ENCODE assay signal across 8 cellular contexts in genomic region chr20:63735859-63736718, GRCh38. TPM values are rescaled to one million over a fixed set of nuclear protein-coding genes. Genes with fewer than 3 reads are reported as not detected.
DNase-seq lines count a peak whose midpoint lies in the region; ATAC-seq and TF ChIP-seq lines count a peak whose summit lies in the region.

A gene with protein sequence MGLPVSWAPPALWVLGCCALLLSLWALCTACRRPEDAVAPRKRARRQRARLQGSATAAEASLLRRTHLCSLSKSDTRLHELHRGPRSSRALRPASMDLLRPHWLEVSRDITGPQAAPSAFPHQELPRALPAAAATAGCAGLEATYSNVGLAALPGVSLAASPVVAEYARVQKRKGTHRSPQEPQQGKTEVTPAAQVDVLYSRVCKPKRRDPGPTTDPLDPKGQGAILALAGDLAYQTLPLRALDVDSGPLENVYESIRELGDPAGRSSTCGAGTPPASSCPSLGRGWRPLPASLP (plus strand): TSS chr20:63736664. CDS start chr20:63737550, 886 bp downstream.

- DNase-seq in SK-N-DZ (ENCODE audit: low spot score) (peak; percentile 20), putamen (ENCODE audit: low spot score) (no peak), NCI-H510A treated with DMSO at 0.1 percent for 48 hours (lab: John Stamatoyannopoulos, UW) (no peak)
- peak; percentile 84 for DNase-seq in activated naive CD8-positive, alpha-beta T cell treated with anti-CD3 and anti-CD28 coated beads, Interleukin-2, amount 10 ng/mL, durations not matched to agents 7 days and 5 days
- peak; percentile 71 to 93 (median 88) for DNase-seq in naive thymus-derived CD8-positive, alpha-beta T cell

- H3K27me3 Mint-ChIP-seq in activated naive CD8-positive, alpha-beta T cell treated with anti-CD3 and anti-CD28 coated beads, Interleukin-2, amount 10 ng/mL, durations not matched to agents 7 days and 5 days, result no peaks in the 10 kb centered on the region
- H3K27me3 Mint-ChIP-seq in naive thymus-derived CD8-positive, alpha-beta T cell, result no peaks in the 10 kb centered on the region

- peaks cover 14% of the 10 kb centered on the region for H3K4me1 Mint-ChIP-seq in activated naive CD8-positive, alpha-beta T cell treated with anti-CD3 and anti-CD28 coated beads, Interleukin-2, amount 10 ng/mL, durations not matched to agents 7 days and 5 days
- peaks cover 17 to 30% (median 29%) of the 10 kb centered on the region in 4 donors for H3K4me1 Mint-ChIP-seq in naive thymus-derived CD8-positive, alpha-beta T cell

- peak; percentile 53 for ATAC-seq in activated naive CD8-positive, alpha-beta T cell treated with anti-CD3 and anti-CD28 coated beads, Interleukin-2, amount 10 ng/mL, durations not matched to agents 7 days and 5 days (ENCODE audit: low read depth)
- ATAC-seq in naive thymus-derived CD8-positive, alpha-beta T cell, result peak; percentile 67 to 79
- ATAC-seq in GM21737 (IDR thresholded peaks at IDR 0.05; ENCODE audit: unreplicated experiment) (no peak), HG02870 (IDR thresholded peaks at IDR 0.05; ENCODE audit: unreplicated experiment) (no peak)

- peak within 1 kb of the TSS; percentile 95 for H3K27ac Mint-ChIP-seq in activated naive CD8-positive, alpha-beta T cell treated with anti-CD3 and anti-CD28 coated beads, Interleukin-2, amount 10 ng/mL, durations not matched to agents 7 days and 5 days
- H3K27ac Mint-ChIP-seq in naive thymus-derived CD8-positive, alpha-beta T cell, result peak within 1 kb of the TSS; percentile 81 to 97 (median 94)

- POLR2A ChIA-PET in activated naive CD8-positive, alpha-beta T cell treated with anti-CD3 and anti-CD28 coated beads, Interleukin-2, amount 10 ng/mL, durations not matched to agents 7 days and 5 days (lab: Charles Lee), result interaction anchor here (0.6 to 6.4 kb wide), 13 partner anchors 8 to 342 kb away, joined by 3 to 98 read pairs (median 4); partner anchors contain the start of genes ARFRP1, PPDPF, TPD52L2 and ZGPAT
- POLR2A ChIA-PET in naive thymus-derived CD8-positive, alpha-beta T cell (lab: Charles Lee), result interaction anchor here (0.5 to 10.0 kb wide), 35 partner anchors 8 to 519 kb away, joined by 3 to 162 read pairs (median 5); partner anchors contain the start of genes ARFRP1, GMEB2, PPDPF and PRPF6

- peaks cover 8% of the 10 kb centered on the region for H3K36me3 Mint-ChIP-seq in activated naive CD8-positive, alpha-beta T cell treated with anti-CD3 and anti-CD28 coated beads, Interleukin-2, amount 10 ng/mL, durations not matched to agents 7 days and 5 days
- H3K36me3 Mint-ChIP-seq in naive thymus-derived CD8-positive, alpha-beta T cell, result peaks cover 0 to 14% (median 0%) of the 10 kb centered on the region in 3 donors

- peak; percentile 13 for TF ChIP-seq POLR2A in GM10847 (IDR thresholded peaks at IDR 0.05; ENCODE audit: extremely low read depth, insufficient read length)

- no peaks in the 10 kb centered on the region for H3K9me3 Mint-ChIP-seq in activated naive CD8-positive, alpha-beta T cell treated with anti-CD3 and anti-CD28 coated beads, Interleukin-2, amount 10 ng/mL, durations not matched to agents 7 days and 5 days
- no peaks in the 10 kb centered on the region for H3K9me3 Mint-ChIP-seq in naive thymus-derived CD8-positive, alpha-beta T cell

- peak within 1 kb of the TSS; percentile 88 for H3K4me3 Mint-ChIP-seq in activated naive CD8-positive, alpha-beta T cell treated with anti-CD3 and anti-CD28 coated beads, Interleukin-2, amount 10 ng/mL, durations not matched to agents 7 days and 5 days
- H3K4me3 Mint-ChIP-seq in naive thymus-derived CD8-positive, alpha-beta T cell, result peak within 1 kb of the TSS; percentile 83 to 95 (median 90)

RNA-seq across cellular contexts. Expression of the gene that starts here (rescaled TPM):
- polyA plus RNA-seq in SK-N-DZ (2014; cell fraction: cytosol; rRNA removed), result 22.8 and 33.6 TPM in 2 replicates
- 394 and 517 TPM in 2 replicates for polyA plus RNA-seq in SK-N-DZ (2014; cell fraction: nucleus; rRNA removed)
- 100 to 1,000 TPM; 144 to 159 TPM for total RNA-seq in activated naive CD8-positive, alpha-beta T cell treated with anti-CD3 and anti-CD28 coated beads, Interleukin-2, amount 10 ng/mL, durations not matched to agents 7 days and 5 days
- total RNA-seq in naive thymus-derived CD8-positive, alpha-beta T cell, result 100 to 1,000 TPM in 1 of 2 experiments, 10 to 100 TPM in 1; 95.0 to 104 TPM
- polyA plus RNA-seq in naive thymus-derived CD8-positive, alpha-beta T cell, result 100 to 1,000 TPM; 255 to 292 (median 282) TPM

Comparison
In these comparisons a context has a peak if more than half of its experiments do, and no peak if none do; other contexts are left out.
1. DNase-seq: peak in SK-N-DZ (single experiment), activated naive CD8-positive, alpha-beta T cell treated with anti-CD3 and anti-CD28 coated beads, Interleukin-2, amount 10 ng/mL, durations not matched to agents 7 days and 5 days (single experiment) and naive thymus-derived CD8-positive, alpha-beta T cell (10 of 10); none in putamen (single experiment) and NCI-H510A treated with DMSO at 0.1 percent for 48 hours (single experiment).
2. ATAC-seq: peak in activated naive CD8-positive, alpha-beta T cell treated with anti-CD3 and anti-CD28 coated beads, Interleukin-2, amount 10 ng/mL, durations not matched to agents 7 days and 5 days (single experiment) and naive thymus-derived CD8-positive, alpha-beta T cell (2 of 2); none in GM21737 (single experiment) and HG02870 (single experiment).